Comparison of ENCODE assay signal across 11 cellular contexts in genomic region chrX:15947648-15948317, GRCh38.
A peak's percentile ranks its signal among the peaks of the same experiment; 100 is the strongest.
DNase-seq lines count a peak whose midpoint lies in the region; ATAC-seq and TF ChIP-seq lines count a peak whose summit lies in the region.
"Had no signal": no experiment of that assay in that cellular context is flagged by ENCODE, and none has a peak within 500 bp of the region (broad histone marks: within the 10 kb centered on the region; RNA-seq: fewer than 3 reads in every experiment).

No MANE protein-coding gene starts in this region.

- H3K27me3 ChIP-seq in A673 (replicated peaks; ENCODE audit: insufficient read depth, low read depth, low read length, poor library complexity) (no peaks in the 10 kb centered on the region), iPS-20b (ENCODE audit: insufficient read depth, low read length) (no peaks in the 10 kb centered on the region)

- no peak overlapping the region for H3K27ac Mint-ChIP-seq in stimulated activated effector memory CD8-positive, alpha-beta T cell treated with anti-CD3 and anti-CD28 coated beads, Interleukin-12 subunit alpha, Interleukin-12 subunit beta, amount 100 ng/mL, for 72 hours

- DNase-seq in A673 (ENCODE audit: low spot score): peak; percentile 81
- peak; percentile 60 for DNase-seq in HPDE6-E6E7 (ENCODE audit: extremely low spot score)
- peak; percentile 76 for DNase-seq in amniotic epithelial cell (ENCODE audit: low read depth)
- DNase-seq in midbrain (lab: John Stamatoyannopoulos, UW): no peak
- DNase-seq in stimulated activated effector memory CD8-positive, alpha-beta T cell treated with anti-CD3 and anti-CD28 coated beads, Interleukin-12 subunit alpha, Interleukin-12 subunit beta, amount 100 ng/mL, for 72 hours (ENCODE audit: low spot score in 2 of 2): no peak

- no peak for TF ChIP-seq CTCF in A673 (conservative IDR thresholded peaks at IDR 0.05; ENCODE audit: low read depth, low read length)

- H3K4me3 Mint-ChIP-seq in stimulated activated effector memory CD8-positive, alpha-beta T cell treated with anti-CD3 and anti-CD28 coated beads, Interleukin-12 subunit alpha, Interleukin-12 subunit beta, amount 100 ng/mL, for 72 hours: no peak overlapping the region
- H3K4me3 Mint-ChIP-seq: central memory CD8-positive, alpha-beta T cell had no signal

- no peaks in the 10 kb centered on the region for H3K36me3 Mint-ChIP-seq in stimulated activated effector memory CD8-positive, alpha-beta T cell treated with anti-CD3 and anti-CD28 coated beads, Interleukin-12 subunit alpha, Interleukin-12 subunit beta, amount 100 ng/mL, for 72 hours

- H3K9me3 ChIP-seq in A673 (ENCODE audit: low read depth, low read length, poor library complexity, severe bottlenecking) (no peaks in the 10 kb centered on the region), iPS-20b (ENCODE audit: insufficient read depth, low read depth, low read length) (no peaks in the 10 kb centered on the region)
- H3K9me3 ChIP-seq: BLaER1, tibial nerve had no signal

- CTCF ChIA-PET in A673 (lab: Charles Lee): interaction anchor here (1.1 kb wide), 1 partner anchor 264 kb away, joined by 3 read pairs; no protein-coding TSS in a partner anchor

- no peaks in the 10 kb centered on the region for H3K4me1 Mint-ChIP-seq in stimulated activated effector memory CD8-positive, alpha-beta T cell treated with anti-CD3 and anti-CD28 coated beads, Interleukin-12 subunit alpha, Interleukin-12 subunit beta, amount 100 ng/mL, for 72 hours
- H3K4me1 Mint-ChIP-seq: central memory CD8-positive, alpha-beta T cell had no signal

- no peaks in the 10 kb centered on the region for H3K36me3 ChIP-seq in A673 (ENCODE audit: insufficient read depth, low read length, poor library complexity, severe bottlenecking)
- no peaks in the 10 kb centered on the region for H3K36me3 ChIP-seq in iPS-20b (ENCODE audit: insufficient read depth, low read depth, low read length)
- H3K36me3 ChIP-seq: BLaER1, tibial nerve had no signal

- H3K4me1 ChIP-seq in A673 (ENCODE audit: insufficient read depth, low read length, poor library complexity, severe bottlenecking) (peaks cover 6% of the 10 kb centered on the region), iPS-20b (ENCODE audit: insufficient read depth, low read length) (peaks cover 11% of the 10 kb centered on the region; the same call in 1 of the 2 replicates)
- H3K4me1 ChIP-seq: BLaER1, tibial nerve had no signal

- no peak overlapping the region for H3K4me3 ChIP-seq in A673 (ENCODE audit: low read depth, low read length, poor library complexity, severe bottlenecking)
- no peak overlapping the region for H3K4me3 ChIP-seq in iPS-20b (ENCODE audit: low read length)
- H3K4me3 ChIP-seq: BLaER1, tibial nerve had no signal

- no TSS peak for BruUV-seq in A673 (replicated peaks; lab: Mats Ljungman, UMichigan)

- H3K27ac ChIP-seq in A673 (ENCODE audit: low read depth, low read length, poor library complexity, severe bottlenecking) (peak overlapping the region; percentile 47), iPS-20b (ENCODE audit: low read length) (peak overlapping the region; percentile 49)
- H3K27ac ChIP-seq: BLaER1, tibial nerve had no signal

- intact Hi-C loops in A673 (cut with micrococcal nuclease; ENCODE audit: unreplicated experiment): no loop called here

- ATAC-seq in HG03521 (IDR thresholded peaks at IDR 0.05; ENCODE audit: unreplicated experiment) (no peak), GM21360 (IDR thresholded peaks at IDR 0.05; ENCODE audit: unreplicated experiment) (no peak)
- no peak for ATAC-seq in stimulated activated effector memory CD8-positive, alpha-beta T cell treated with anti-CD3 and anti-CD28 coated beads, Interleukin-12 subunit alpha, Interleukin-12 subunit beta, amount 100 ng/mL, for 72 hours

- POLR2A ChIA-PET in A673 (lab: Charles Lee; ENCODE audit: low non-redundant PET): no interaction called here

- no peaks in the 10 kb centered on the region for H3K9me3 Mint-ChIP-seq in stimulated activated effector memory CD8-positive, alpha-beta T cell treated with anti-CD3 and anti-CD28 coated beads, Interleukin-12 subunit alpha, Interleukin-12 subunit beta, amount 100 ng/mL, for 72 hours
- H3K9me3 Mint-ChIP-seq: central memory CD8-positive, alpha-beta T cell had no signal

- 0 out of 2 replicates have a peak overlapping the region, but pooled peaks have one; percentile 3 for H3K9ac ChIP-seq in iPS-20b (ENCODE audit: low read depth, low read length)
- H3K9ac ChIP-seq: BLaER1 had no signal

Comparison
In these comparisons a context has a peak if more than half of its experiments do, and no peak if none do; other contexts are left out.
1. DNase-seq: peak in A673 (single experiment), HPDE6-E6E7 (single experiment) and amniotic epithelial cell (single experiment); none in midbrain (single experiment) and stimulated activated effector memory CD8-positive, alpha-beta T cell treated with anti-CD3 and anti-CD28 coated beads, Interleukin-12 subunit alpha, Interleukin-12 subunit beta, amount 100 ng/mL, for 72 hours (0 of 2).